9 cellular contexts compared by ENCODE assay signal in the genomic region with DNA sequence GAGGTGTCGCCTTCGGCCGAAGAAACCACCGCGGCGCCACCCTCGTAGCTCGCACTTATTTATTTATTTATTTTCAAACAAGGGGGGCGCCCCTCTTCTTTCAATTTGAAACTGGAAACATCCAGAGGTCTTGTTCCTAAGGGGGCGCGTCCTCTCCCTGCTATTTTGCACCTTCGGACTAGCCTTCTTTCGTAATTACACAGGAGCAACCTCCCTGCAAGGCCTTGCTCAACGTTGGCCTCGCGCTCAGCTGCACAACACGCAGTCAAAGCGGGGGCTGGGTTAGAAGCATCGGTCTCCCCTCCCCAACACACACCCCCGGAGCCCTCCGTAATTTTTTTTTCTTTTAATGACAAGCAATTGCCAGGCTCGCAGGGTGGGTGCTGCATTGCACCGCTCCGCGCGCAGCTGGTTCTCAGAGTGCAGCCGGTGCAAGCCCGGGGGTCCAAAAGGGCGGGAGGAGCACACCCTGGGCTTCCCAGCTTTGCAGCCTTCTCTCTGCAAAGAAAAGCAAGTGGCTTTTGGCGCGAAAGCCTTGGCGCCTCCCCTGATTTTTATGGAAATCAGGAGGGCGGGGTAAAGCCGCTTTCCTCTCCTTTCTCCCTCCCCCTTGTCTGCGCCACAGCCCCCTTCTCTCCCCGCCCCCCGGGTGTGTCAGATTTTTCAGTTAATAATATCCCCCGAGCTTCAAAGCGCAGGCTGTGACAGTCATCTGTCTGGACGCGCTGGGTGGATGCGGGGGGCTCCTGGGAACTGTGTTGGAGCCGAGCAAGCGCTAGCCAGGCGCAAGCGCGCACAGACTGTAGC. TPM values are rescaled to one million over a fixed set of nuclear protein-coding genes. Genes with fewer than 3 reads are reported as not detected.
A peak's percentile ranks its signal among the peaks of the same experiment; 100 is the strongest.
DNase-seq lines count a peak whose midpoint lies in the region; ATAC-seq and TF ChIP-seq lines count a peak whose summit lies in the region.
"Had no signal": no experiment of that assay in that cellular context is flagged by ENCODE, and none has a peak within 500 bp of the region (broad histone marks: within the 10 kb centered on the region; RNA-seq: fewer than 3 reads in every experiment).

A gene (plus strand): TSS at position 697 of the 807 bp plus-strand sequence. CDS start 1,515 bp downstream, outside the sequence.

- peak; percentile 86 for DNase-seq in GDM1 (lab: John Stamatoyannopoulos, UW)
- peak; percentile 72 for DNase-seq in NCI-H748 treated with DMSO at 0.1 percent for 48 hours (lab: John Stamatoyannopoulos, UW)
- DNase-seq in adrenal gland, result peak in 6 of 7 donors; percentile 15 to 76 (median 50)
- peak; percentile 43 for DNase-seq in left ventricle myocardium inferior
- no peak for DNase-seq in osteocyte (ENCODE audit: extremely low spot score, unreplicated experiment)
- no peak for DNase-seq in NK-92 (lab: John Stamatoyannopoulos, UW; ENCODE audit: unreplicated experiment)

- peak within 1 kb of the TSS; percentile 69 for H3K4me3 Mint-ChIP-seq in osteocyte (ENCODE audit: unreplicated experiment)

- H3K27me3 Mint-ChIP-seq in osteocyte (ENCODE audit: unreplicated experiment), result peaks cover 75% of the 10 kb centered on the region

- H3K9me3 Mint-ChIP-seq in osteocyte (ENCODE audit: unreplicated experiment), result no peaks in the 10 kb centered on the region

- intact Hi-C loops in adrenal gland (cut with DNase I), result loop anchor here (2.0 to 10.0 kb wide), 5 partner anchors 305 to 567 kb away; no protein-coding TSS in a partner anchor
- intact Hi-C loops in left ventricle myocardium inferior (cut with micrococcal nuclease), result loop anchor here (5.0 to 10.0 kb wide), 2 partner anchors 305 to 342 kb away; no protein-coding TSS in a partner anchor

- H3K27ac Mint-ChIP-seq in osteocyte (ENCODE audit: unreplicated experiment), result no peak within 1 kb of the TSS

- peaks cover 25% of the 10 kb centered on the region for H3K4me1 Mint-ChIP-seq in osteocyte (ENCODE audit: unreplicated experiment)

- no peaks in the 10 kb centered on the region for H3K9me3 ChIP-seq in adrenal gland (replicated peaks in 1 of 3)
- no peaks in the 10 kb centered on the region for H3K9me3 ChIP-seq in left ventricle myocardium inferior (replicated peaks)

- H3K27me3 ChIP-seq in adrenal gland, result peaks cover 35% of the 10 kb centered on the region
- H3K27me3 ChIP-seq in left ventricle myocardium inferior (ENCODE audit: low read depth), result peaks cover 57% of the 10 kb centered on the region

- H3K4me1 ChIP-seq in adrenal gland (replicated peaks in 1 of 2) (peaks cover 19 to 30% of the 10 kb centered on the region in 2 donors), left ventricle myocardium inferior (peaks cover 52% of the 10 kb centered on the region)

- H3K36me3 ChIP-seq in adrenal gland (replicated peaks in 1 of 2) (no peaks in the 10 kb centered on the region), left ventricle myocardium inferior (no peaks in the 10 kb centered on the region)

- ATAC-seq in HG03025 (IDR thresholded peaks at IDR 0.05; ENCODE audit: low FRiP score, unreplicated experiment) (peak; percentile 14), HG02870 (IDR thresholded peaks at IDR 0.05; ENCODE audit: unreplicated experiment) (no peak)

- TF ChIP-seq POLR2A in adrenal gland (IDR thresholded peaks at IDR 0.05), result no peak

- no peaks in the 10 kb centered on the region for H3K36me3 Mint-ChIP-seq in osteocyte (ENCODE audit: unreplicated experiment)

- H3K4me3 ChIP-seq in adrenal gland (peak within 1 kb of the TSS in 2 of 4 donors; percentile 24 to 48), left ventricle myocardium inferior (peak within 1 kb of the TSS; percentile 73)

- H3K27ac ChIP-seq in adrenal gland, result no peak within 1 kb of the TSS
- peak within 1 kb of the TSS; percentile 44 for H3K27ac ChIP-seq in left ventricle myocardium inferior (replicated peaks)

- peak in 4 of 6 experiments; percentile 65 to 85 (median 78) for TF ChIP-seq CTCF in adrenal gland (IDR thresholded peaks at IDR 0.05)
- TF ChIP-seq CTCF in left ventricle myocardium inferior (IDR thresholded peaks at IDR 0.05; ENCODE audit: borderline replicate concordance), result peak; percentile 16
- TF ChIP-seq CTCF in osteocyte (IDR thresholded peaks at IDR 0.05), result peak; percentile 80

- 0 to 2% (median 1%) methylated on average over 39 to 47 of the region's 47 CpGs for WGBS in adrenal gland, 4 donors

RNA-seq across cellular contexts. Expression of the gene that starts here (rescaled TPM):
- total RNA-seq in adrenal gland (1 to 10 TPM in 5 of 8 donors, under 1 TPM in 3; 0.24 to 1.8 (median 1.3) TPM), left ventricle myocardium inferior (0.38 TPM), osteocyte (0.24 and 0.54 TPM in 2 replicates)
- under 1 TPM; 0.49 to 0.88 (median 0.61) TPM for polyA plus RNA-seq in adrenal gland
- total RNA-seq: activated CD8-positive, alpha-beta memory T cell treated with anti-CD3 and anti-CD28 coated beads for 36 hours had no signal

Comparison
In these comparisons a context has a peak if more than half of its experiments do, and no peak if none do; other contexts are left out.
1. Peak in DNase-seq, H3K4me3 ChIP-seq and H3K27ac ChIP-seq in left ventricle myocardium inferior; RNA of the gene not detected or under 1 TPM.
2. DNase-seq: peak in GDM1 (single experiment), NCI-H748 treated with DMSO at 0.1 percent for 48 hours (single experiment) and adrenal gland (6 of 7); none in osteocyte (single experiment) and NK-92 (single experiment).
3. CTCF ChIP-seq: peak in every context shown above with its lines; median percentile 80 in osteocyte; 78 in adrenal gland; 16 in left ventricle myocardium inferior.